ENCODE assay signal across 26 cellular contexts in the genomic region with DNA sequence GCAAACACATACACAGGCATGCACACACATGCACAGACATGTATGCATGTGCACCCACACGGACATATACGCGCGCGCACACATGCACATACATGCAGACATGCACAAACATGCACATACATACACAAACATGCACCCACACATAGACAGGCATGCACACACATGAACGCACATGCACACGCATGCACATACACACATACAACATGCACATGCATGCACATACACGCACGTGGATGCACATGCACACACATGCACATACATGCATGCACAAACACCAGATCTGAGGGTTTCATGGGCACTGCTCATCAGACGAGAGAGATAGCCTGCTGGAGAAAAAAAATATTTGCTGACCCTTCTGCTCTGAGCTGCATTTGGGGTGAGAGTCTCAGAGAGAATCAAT. TPM values are rescaled to one million over a fixed set of nuclear protein-coding genes. Genes with fewer than 3 reads are reported as not detected.
"Had no signal": no experiment of that assay in that cellular context is flagged by ENCODE, and none has a peak within 500 bp of the region (broad histone marks: within the 10 kb centered on the region; RNA-seq: fewer than 3 reads in every experiment).

No MANE protein-coding gene starts in this region.

- H3K27me3 ChIP-seq: ascending aorta had no signal

- H3K36me3 ChIP-seq: ascending aorta, breast epithelium, esophagus squamous epithelium, gastroesophageal sphincter had no signal

- ATAC-seq: activated naive CD4-positive, alpha-beta T cell treated with anti-CD3 and anti-CD28 coated beads, Interleukin-2, amount 50 U/mL, for 72 hours; activated T-cell treated with anti-CD3 and anti-CD28 coated beads, Interleukin-2, amount 50 U/mL, for 72 hours; effector memory CD8-positive, alpha-beta T cell; gastroesophageal sphincter had no signal

- H3K4me1 ChIP-seq: ascending aorta, breast epithelium, esophagus squamous epithelium, gastroesophageal sphincter had no signal

- H3K4me3 ChIP-seq: ascending aorta, breast epithelium, coronary artery, esophagus squamous epithelium, gastroesophageal sphincter had no signal

- H3K9me3 ChIP-seq: ascending aorta, breast epithelium, esophagus squamous epithelium, gastroesophageal sphincter had no signal

- DNase-seq: activated CD4-positive, alpha-beta memory T cell treated with anti-CD3 and anti-CD28 coated beads, Interleukin-2, amount 10 ng/mL, durations not matched to agents 7 days and 5 days; activated CD4-positive, alpha-beta T cell treated with anti-CD3 and anti-CD28 coated beads for 1 hour; activated CD4-positive, alpha-beta T cell treated with anti-CD3 and anti-CD28 coated beads for 4 hours; activated CD4-positive, alpha-beta T cell treated with anti-CD3 and anti-CD28 coated beads, Interleukin-2, amount 10 ng/mL, durations not matched to agents 7 days and 5 days; activated CD4-positive, alpha-beta T cell treated with anti-CD3 and anti-CD28 coated beads, Interleukin-2, amount 50 U/mL, for 4 hours; activated CD8-positive, alpha-beta memory T cell treated with anti-CD3 and anti-CD28 coated beads, Interleukin-2, amount 50 U/mL, for 48 hours; activated gamma-delta T cell; activated naive CD4-positive, alpha-beta T cell; activated naive CD4-positive, alpha-beta T cell treated with anti-CD3 and anti-CD28 coated beads, Interleukin-2, amount 10 ng/mL, durations not matched to agents 7 days and 5 days; activated naive CD8-positive, alpha-beta T cell treated with anti-CD3 and anti-CD28 coated beads, Interleukin-2, amount 10 ng/mL, durations not matched to agents 7 days and 5 days; activated T-cell treated with anti-CD3 and anti-CD28 coated beads for 4 hours; activated T-cell treated with anti-CD3 and anti-CD28 coated beads, Interleukin-2, amount 50 U/mL, for 24 hours; activated T-cell treated with anti-CD3 and anti-CD28 coated beads, Interleukin-2, amount 50 U/mL, for 72 hours; effector CD4-positive, alpha-beta T cell; effector memory CD8-positive, alpha-beta T cell; esophagus squamous epithelium; foreskin melanocyte; T-helper 2 cell had no signal

- H3K27ac ChIP-seq: ascending aorta, breast epithelium, coronary artery, epithelial cell of prostate, esophagus squamous epithelium, gastroesophageal sphincter had no signal

RNA-seq across cellular contexts. Expression of a gene that starts 31.7 kb away (rescaled TPM):
- total RNA-seq: activated CD4-positive, alpha-beta memory T cell treated with anti-CD3 and anti-CD28 coated beads, Interleukin-2, amount 10 ng/mL, durations not matched to agents 7 days and 5 days; activated CD4-positive, alpha-beta T cell treated with anti-CD3 and anti-CD28 coated beads, Interleukin-2, amount 10 ng/mL, durations not matched to agents 7 days and 5 days; activated naive CD8-positive, alpha-beta T cell treated with anti-CD3 and anti-CD28 coated beads, Interleukin-2, amount 10 ng/mL, durations not matched to agents 7 days and 5 days; fibroblast of lung; fibroblast of villous mesenchyme had no signal
